ENCODE assay signal across 1 cellular context in the genomic region with DNA sequence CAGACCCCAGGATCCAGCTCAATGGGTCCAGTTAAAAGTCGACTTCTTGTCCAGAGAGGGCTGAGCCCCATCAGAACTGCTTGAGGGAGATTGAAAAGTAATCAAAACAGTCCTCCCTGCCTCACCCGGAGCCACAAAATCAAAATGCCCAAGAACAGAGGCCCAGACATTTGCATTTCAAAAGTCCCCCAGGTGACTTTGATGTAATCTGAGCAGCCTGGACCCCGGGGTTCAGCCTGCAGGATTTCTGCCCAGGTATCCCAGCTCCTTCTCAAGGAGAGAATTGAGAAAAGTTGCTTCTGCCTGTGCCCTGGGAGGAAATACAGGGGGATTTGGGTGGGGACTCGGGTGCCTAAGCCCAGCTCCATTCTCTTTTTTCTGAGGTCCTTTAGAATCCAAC.
TF ChIP-seq lines count a peak whose summit lies in the region.

No MANE protein-coding gene starts in this region.

TF ChIP-seq in H1, 55 proteins besides CTCF, POLR2A, EP300 and RAD21 (continued from another document):
- TF ChIP-seq, protein P1, sequence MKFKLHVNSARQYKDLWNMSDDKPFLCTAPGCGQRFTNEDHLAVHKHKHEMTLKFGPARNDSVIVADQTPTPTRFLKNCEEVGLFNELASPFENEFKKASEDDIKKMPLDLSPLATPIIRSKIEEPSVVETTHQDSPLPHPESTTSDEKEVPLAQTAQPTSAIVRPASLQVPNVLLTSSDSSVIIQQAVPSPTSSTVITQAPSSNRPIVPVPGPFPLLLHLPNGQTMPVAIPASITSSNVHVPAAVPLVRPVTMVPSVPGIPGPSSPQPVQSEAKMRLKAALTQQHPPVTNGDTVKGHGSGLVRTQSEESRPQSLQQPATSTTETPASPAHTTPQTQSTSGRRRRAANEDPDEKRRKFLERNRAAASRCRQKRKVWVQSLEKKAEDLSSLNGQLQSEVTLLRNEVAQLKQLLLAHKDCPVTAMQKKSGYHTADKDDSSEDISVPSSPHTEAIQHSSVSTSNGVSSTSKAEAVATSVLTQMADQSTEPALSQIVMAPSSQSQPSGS (IDR thresholded peaks at IDR 0.05; ENCODE audit: low read length), result no peak
- TF ChIP-seq, protein P2, sequence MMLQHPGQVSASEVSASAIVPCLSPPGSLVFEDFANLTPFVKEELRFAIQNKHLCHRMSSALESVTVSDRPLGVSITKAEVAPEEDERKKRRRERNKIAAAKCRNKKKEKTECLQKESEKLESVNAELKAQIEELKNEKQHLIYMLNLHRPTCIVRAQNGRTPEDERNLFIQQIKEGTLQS (IDR thresholded peaks at IDR 0.05; ENCODE audit: insufficient read depth, low read depth, low read length), result no peak
- no peak for TF ChIP-seq CEBPB (IDR thresholded peaks at IDR 0.05; ENCODE audit: low read depth, low read length)
- no peak for TF ChIP-seq RNF2 (IDR thresholded peaks at IDR 0.05; ENCODE audit: borderline replicate concordance, low read depth, low read length, missing control alignments, poor library complexity, severe bottlenecking)
- no peak for TF ChIP-seq EGR1 (IDR thresholded peaks at IDR 0.05; ENCODE audit: borderline replicate concordance, low read depth, low read length)
- no peak for TF ChIP-seq SUZ12 (IDR thresholded peaks at IDR 0.05; ENCODE audit: low read length)
- TF ChIP-seq RFX5 (IDR thresholded peaks at IDR 0.05; ENCODE audit: borderline replicate concordance, low read depth, low read length), result no peak
- TF ChIP-seq POLR2AphosphoS5 (IDR thresholded peaks at IDR 0.05; ENCODE audit: low read depth, low read length), result no peak
- TF ChIP-seq HDAC6 (IDR thresholded peaks at IDR 0.05; ENCODE audit: low read depth, low read length), result no peak
- TF ChIP-seq, protein P3, sequence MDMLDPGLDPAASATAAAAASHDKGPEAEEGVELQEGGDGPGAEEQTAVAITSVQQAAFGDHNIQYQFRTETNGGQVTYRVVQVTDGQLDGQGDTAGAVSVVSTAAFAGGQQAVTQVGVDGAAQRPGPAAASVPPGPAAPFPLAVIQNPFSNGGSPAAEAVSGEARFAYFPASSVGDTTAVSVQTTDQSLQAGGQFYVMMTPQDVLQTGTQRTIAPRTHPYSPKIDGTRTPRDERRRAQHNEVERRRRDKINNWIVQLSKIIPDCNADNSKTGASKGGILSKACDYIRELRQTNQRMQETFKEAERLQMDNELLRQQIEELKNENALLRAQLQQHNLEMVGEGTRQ (IDR thresholded peaks at IDR 0.05; ENCODE audit: low read length), result no peak
- TF ChIP-seq CHD1 (IDR thresholded peaks at IDR 0.05; ENCODE audit: low read depth, low read length), result no peak
